25 cellular contexts compared by ENCODE assay signal in the genomic region with DNA sequence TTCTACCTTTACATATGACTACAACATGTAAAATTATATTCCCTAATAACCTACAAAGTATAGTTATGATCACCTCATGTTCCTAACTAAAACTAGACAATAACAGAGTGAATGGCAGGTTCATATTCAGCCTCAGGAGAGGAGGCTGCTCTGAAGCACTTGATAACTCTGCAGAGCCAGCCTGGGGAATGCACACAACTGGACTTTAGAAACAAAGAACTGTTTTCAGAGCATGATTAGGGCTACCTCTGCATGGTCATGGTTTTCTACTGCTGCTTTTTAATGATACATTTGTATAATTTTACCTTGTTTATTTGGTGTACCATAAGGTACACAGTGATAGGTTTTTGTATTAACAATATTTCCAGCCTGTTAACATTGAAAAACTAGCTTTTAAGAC. TPM values are rescaled to one million over a fixed set of nuclear protein-coding genes. Genes with fewer than 3 reads are reported as not detected.
DNase-seq lines count a peak whose midpoint lies in the region; ATAC-seq and TF ChIP-seq lines count a peak whose summit lies in the region.
"Had no signal": no experiment of that assay in that cellular context is flagged by ENCODE, and none has a peak within 500 bp of the region (broad histone marks: within the 10 kb centered on the region; RNA-seq: fewer than 3 reads in every experiment).

No MANE protein-coding gene starts in this region.

- H3K4me1 ChIP-seq in cardiac muscle cell (ENCODE audit: low read depth): peaks cover 20% of the 10 kb centered on the region
- peaks cover 0 to 14% (median 0%) of the 10 kb centered on the region in 12 donors for H3K4me1 ChIP-seq in heart left ventricle
- H3K4me1 ChIP-seq in right lobe of liver: no peaks in the 10 kb centered on the region

- H3K4me3 Mint-ChIP-seq in stimulated activated effector memory CD8-positive, alpha-beta T cell treated with anti-CD3 and anti-CD28 coated beads, Interleukin-12 subunit alpha, Interleukin-12 subunit beta, amount 100 ng/mL, for 72 hours: no peak overlapping the region
- H3K4me3 Mint-ChIP-seq: CD8-positive, alpha-beta memory T cell; H9; HFFc6 had no signal

- H3K27me3 ChIP-seq in cardiac muscle cell: no peaks in the 10 kb centered on the region
- no peaks in the 10 kb centered on the region for H3K27me3 ChIP-seq in heart left ventricle
- no peaks in the 10 kb centered on the region for H3K27me3 ChIP-seq in right lobe of liver
- H3K27me3 ChIP-seq: MG63, Peyer's patch had no signal

- peak overlapping the region; percentile 54 for H3K27ac Mint-ChIP-seq in stimulated activated effector memory CD8-positive, alpha-beta T cell treated with anti-CD3 and anti-CD28 coated beads, Interleukin-12 subunit alpha, Interleukin-12 subunit beta, amount 100 ng/mL, for 72 hours
- H3K27ac Mint-ChIP-seq: H9, HFFc6 had no signal

- H3K9me3 ChIP-seq in cardiac muscle cell (ENCODE audit: low read depth): no peaks in the 10 kb centered on the region
- H3K9me3 ChIP-seq in heart left ventricle: no peaks in the 10 kb centered on the region
- no peaks in the 10 kb centered on the region for H3K9me3 ChIP-seq in right lobe of liver
- H3K9me3 ChIP-seq: MG63, Peyer's patch had no signal

- H3K36me3 Mint-ChIP-seq in stimulated activated effector memory CD8-positive, alpha-beta T cell treated with anti-CD3 and anti-CD28 coated beads, Interleukin-12 subunit alpha, Interleukin-12 subunit beta, amount 100 ng/mL, for 72 hours: peaks cover 85% of the 10 kb centered on the region

- ATAC-seq in heart left ventricle: no peak
- ATAC-seq in stimulated activated effector memory CD8-positive, alpha-beta T cell treated with anti-CD3 and anti-CD28 coated beads, Interleukin-12 subunit alpha, Interleukin-12 subunit beta, amount 100 ng/mL, for 72 hours: no peak
- no peak for ATAC-seq in right lobe of liver
- ATAC-seq in HG03280 (IDR thresholded peaks at IDR 0.05; ENCODE audit: unreplicated experiment): no peak
- ATAC-seq: HepG2, K562 had no signal

- intact Hi-C loops in heart left ventricle (cut with DNase I) (no loop called here), right lobe of liver (cut with DNase I) (no loop called here)

- H3K9me3 Mint-ChIP-seq in stimulated activated effector memory CD8-positive, alpha-beta T cell treated with anti-CD3 and anti-CD28 coated beads, Interleukin-12 subunit alpha, Interleukin-12 subunit beta, amount 100 ng/mL, for 72 hours: no peaks in the 10 kb centered on the region
- H3K9me3 Mint-ChIP-seq: CD8-positive, alpha-beta memory T cell; H9; HFFc6 had no signal

- DNase-seq in cardiac muscle cell (ENCODE audit: low read depth in 1 of 2, low spot score in 1 of 2): peak in 1 of 2 donors; percentile 25
- no peak for DNase-seq in heart left ventricle
- DNase-seq in globus pallidus (ENCODE audit: low spot score): peak; percentile 69
- DNase-seq in stimulated activated effector memory CD8-positive, alpha-beta T cell treated with anti-CD3 and anti-CD28 coated beads, Interleukin-12 subunit alpha, Interleukin-12 subunit beta, amount 100 ng/mL, for 72 hours (ENCODE audit: low spot score in 2 of 2): no peak
- no peak for DNase-seq in right lobe of liver
- DNase-seq in NCI-H2196 (lab: John Stamatoyannopoulos, UW; ENCODE audit: unreplicated experiment): no peak
- DNase-seq: 8988T; C1 segment of cervical spinal cord; Calu3; CD8-positive, alpha-beta memory T cell; DMS153; GM23248; H9; HFFc6; MG63; NCI-H1092 treated with DMSO at 0.1 percent for 48 hours; NCI-H146; NCI-H2029; NCI-H345; NCI-H524 treated with DMSO at 0.1 percent for 48 hours; Peyer's patch had no signal

- TF ChIP-seq CTCF in cardiac muscle cell (IDR thresholded peaks at IDR 0.05; ENCODE audit: low read depth, low read length) (no peak), heart left ventricle (IDR thresholded peaks at IDR 0.05) (no peak), right lobe of liver (IDR thresholded peaks at IDR 0.05) (no peak)

- peak overlapping the region; percentile 64 for H3K27ac ChIP-seq in cardiac muscle cell
- no peak overlapping the region for H3K27ac ChIP-seq in heart left ventricle
- H3K27ac ChIP-seq in right lobe of liver: no peak overlapping the region
- H3K27ac ChIP-seq: GM23248, HL-60, Peyer's patch had no signal

- H3K36me3 ChIP-seq in cardiac muscle cell: peaks cover 16% of the 10 kb centered on the region
- peaks cover 1 to 96% (median 80%) of the 10 kb centered on the region in 9 donors for H3K36me3 ChIP-seq in heart left ventricle
- peaks cover 0 to 42% (median 4%) of the 10 kb centered on the region in 4 donors for H3K36me3 ChIP-seq in right lobe of liver

- no peak overlapping the region for H3K4me3 ChIP-seq in cardiac muscle cell
- H3K4me3 ChIP-seq in heart left ventricle: no peak overlapping the region
- H3K4me3 ChIP-seq in right lobe of liver: no peak overlapping the region
- H3K4me3 ChIP-seq: GM23248, K562, MG63, Peyer's patch had no signal

- peaks cover 15% of the 10 kb centered on the region for H3K4me1 Mint-ChIP-seq in stimulated activated effector memory CD8-positive, alpha-beta T cell treated with anti-CD3 and anti-CD28 coated beads, Interleukin-12 subunit alpha, Interleukin-12 subunit beta, amount 100 ng/mL, for 72 hours
- H3K4me1 Mint-ChIP-seq: H9 had no signal

- TF ChIP-seq POLR2A in heart left ventricle (IDR thresholded peaks at IDR 0.05): no peak
- no peak for TF ChIP-seq POLR2A in right lobe of liver (IDR thresholded peaks at IDR 0.05)

RNA-seq across cellular contexts. Expression of a gene that starts 50.3 kb away (rescaled TPM):
- total RNA-seq in cardiac muscle cell: 113 and 120 TPM in 2 replicates
- polyA plus RNA-seq in cardiac muscle cell: 123 and 131 TPM in 2 replicates
- total RNA-seq in heart left ventricle: 10 to 100 TPM; 31.5 to 51.8 (median 38.6) TPM
- 10 to 100 TPM; 21.2 to 42.7 TPM for polyA plus RNA-seq in heart left ventricle
- 10 to 100 TPM; 27.6 to 39.3 (median 34.6) TPM for total RNA-seq in right lobe of liver
